Comparison of ENCODE assay signal across 1 cellular context in the genomic region with DNA sequence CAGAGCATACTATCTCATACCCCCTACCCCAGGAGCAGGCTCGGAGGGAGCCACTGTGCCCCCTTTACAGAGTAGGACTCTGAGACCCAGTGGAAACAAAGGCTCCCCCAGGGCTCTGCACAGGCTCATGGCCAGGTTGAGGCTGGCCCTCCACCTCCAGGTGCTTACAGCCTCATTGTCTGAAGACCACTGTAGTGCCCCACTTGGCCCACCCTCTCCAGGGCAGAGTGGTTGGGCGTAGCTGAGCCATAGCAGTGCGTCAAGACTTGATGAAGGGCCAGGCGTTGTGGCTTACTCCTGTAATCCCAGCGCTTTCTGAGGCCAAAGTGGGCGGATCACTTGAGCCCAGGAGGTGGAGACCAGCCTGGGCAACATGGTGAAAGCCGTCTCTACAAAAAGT.
TF ChIP-seq lines count a peak whose summit lies in the region.

No MANE protein-coding gene starts in this region.

TF ChIP-seq in HCT116, 20 proteins besides CTCF, POLR2A, EP300 and RAD21 (continued from another document):
- TF ChIP-seq ZBTB33 (IDR thresholded peaks at IDR 0.05; ENCODE audit: extremely low read depth, insufficient replicate concordance, low read length), result no peak
- no peak for TF ChIP-seq YY1 (IDR thresholded peaks at IDR 0.05; ENCODE audit: extremely low read depth, insufficient replicate concordance, low read depth, low read length)
- no peak for TF ChIP-seq SP1 (IDR thresholded peaks at IDR 0.05; ENCODE audit: low read depth)
- no peak for TF ChIP-seq SIN3A (IDR thresholded peaks at IDR 0.05; ENCODE audit: low read depth)
- TF ChIP-seq ZNF274 (IDR thresholded peaks at IDR 0.05; ENCODE audit: low read depth, low read length), result no peak
- no peak for TF ChIP-seq TCF7L2 (IDR thresholded peaks at IDR 0.05; ENCODE audit: borderline replicate concordance, extremely low read depth, insufficient read depth, insufficient read length)
- TF ChIP-seq POLR2AphosphoS5 (IDR thresholded peaks at IDR 0.05; ENCODE audit: low read depth, low read length), result no peak
- TF ChIP-seq, protein P1, sequence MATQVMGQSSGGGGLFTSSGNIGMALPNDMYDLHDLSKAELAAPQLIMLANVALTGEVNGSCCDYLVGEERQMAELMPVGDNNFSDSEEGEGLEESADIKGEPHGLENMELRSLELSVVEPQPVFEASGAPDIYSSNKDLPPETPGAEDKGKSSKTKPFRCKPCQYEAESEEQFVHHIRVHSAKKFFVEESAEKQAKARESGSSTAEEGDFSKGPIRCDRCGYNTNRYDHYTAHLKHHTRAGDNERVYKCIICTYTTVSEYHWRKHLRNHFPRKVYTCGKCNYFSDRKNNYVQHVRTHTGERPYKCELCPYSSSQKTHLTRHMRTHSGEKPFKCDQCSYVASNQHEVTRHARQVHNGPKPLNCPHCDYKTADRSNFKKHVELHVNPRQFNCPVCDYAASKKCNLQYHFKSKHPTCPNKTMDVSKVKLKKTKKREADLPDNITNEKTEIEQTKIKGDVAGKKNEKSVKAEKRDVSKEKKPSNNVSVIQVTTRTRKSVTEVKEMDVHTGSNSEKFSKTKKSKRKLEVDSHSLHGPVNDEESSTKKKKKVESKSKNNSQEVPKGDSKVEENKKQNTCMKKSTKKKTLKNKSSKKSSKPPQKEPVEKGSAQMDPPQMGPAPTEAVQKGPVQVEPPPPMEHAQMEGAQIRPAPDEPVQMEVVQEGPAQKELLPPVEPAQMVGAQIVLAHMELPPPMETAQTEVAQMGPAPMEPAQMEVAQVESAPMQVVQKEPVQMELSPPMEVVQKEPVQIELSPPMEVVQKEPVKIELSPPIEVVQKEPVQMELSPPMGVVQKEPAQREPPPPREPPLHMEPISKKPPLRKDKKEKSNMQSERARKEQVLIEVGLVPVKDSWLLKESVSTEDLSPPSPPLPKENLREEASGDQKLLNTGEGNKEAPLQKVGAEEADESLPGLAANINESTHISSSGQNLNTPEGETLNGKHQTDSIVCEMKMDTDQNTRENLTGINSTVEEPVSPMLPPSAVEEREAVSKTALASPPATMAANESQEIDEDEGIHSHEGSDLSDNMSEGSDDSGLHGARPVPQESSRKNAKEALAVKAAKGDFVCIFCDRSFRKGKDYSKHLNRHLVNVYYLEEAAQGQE (IDR thresholded peaks at IDR 0.05; ENCODE audit: low read depth), result no peak
- no peak for TF ChIP-seq EGR1 (IDR thresholded peaks at IDR 0.05; ENCODE audit: low read depth)
